8 cellular contexts compared by ENCODE assay signal in genomic region chr14:99603471-99603933, GRCh38. TPM values are rescaled to one million over a fixed set of nuclear protein-coding genes. Genes with fewer than 3 reads are reported as not detected.
DNase-seq lines count a peak whose midpoint lies in the region; ATAC-seq and TF ChIP-seq lines count a peak whose summit lies in the region.

No MANE protein-coding gene starts in this region.

- no peak overlapping the region; the same call in 1 of the 2 replicates for H3K9ac ChIP-seq in IMR-90 (ENCODE audit: low read depth, low read length)

- H3K36me3 Mint-ChIP-seq in neural crest cell (ENCODE audit: low read depth), result no peaks in the 10 kb centered on the region

- H2AK9ac ChIP-seq in IMR-90 (replicated peaks; ENCODE audit: low read depth, low read length, poor library complexity), result peak overlapping the region; percentile 94

- WGBS in IMR-90 (ENCODE audit: extremely low coverage in 2 of 2, insufficient read length in 1 of 2), 2 experiments, result 3% methylated on average over 54 of the region's 61 CpGs; no CpG with 5 or more reads in 1 of the 2 experiments

- H3K79me1 ChIP-seq in IMR-90 (ENCODE audit: low read depth in 1 of 2, low read length in 2 of 2), result peaks cover 16 to 61% of the 10 kb centered on the region in 2 experiments; a peak in 3 of 4 replicates

- peaks cover 45% of the 10 kb centered on the region for H3K4me1 Mint-ChIP-seq in neural crest cell

- H3K36me3 ChIP-seq in IMR-90 (ENCODE audit: control insufficient read depth, insufficient read depth, low read length) (no peaks in the 10 kb centered on the region), vagina (no peaks in the 10 kb centered on the region)

- in situ Hi-C loops in IMR-90 (cut with MboI; ENCODE audit: low sequenced_read_pairs), result no loop called here

- peaks cover 47% of the 10 kb centered on the region for H3K27me3 Mint-ChIP-seq in neural crest cell (ENCODE audit: low read depth)

- peak overlapping the region; percentile 47 for H3K4ac ChIP-seq in IMR-90 (ENCODE audit: low read depth, low read length)

- dilution Hi-C loops in IMR-90 (cut with HindIII; ENCODE audit: low sequenced_read_pairs, unreplicated experiment), result no loop called here

- peak overlapping the region; percentile 49 for H4K91ac ChIP-seq in IMR-90 (ENCODE audit: insufficient read depth, low read depth, low read length)

- 0 out of 2 replicates have a peak overlapping the region, but pooled peaks have one; percentile 24 for H3K18ac ChIP-seq in IMR-90 (ENCODE audit: low read depth, low read length)

- TF ChIP-seq CTCF in GM12865 (IDR thresholded peaks at IDR 0.05; ENCODE audit: insufficient read depth, low read depth, low read length, missing control alignments) (no peak), IMR-90 (conservative IDR thresholded peaks at IDR 0.05; ENCODE audit: low read depth, low read length) (no peak), neural crest cell (conservative IDR thresholded peaks at IDR 0.05) (no peak), vagina (IDR thresholded peaks at IDR 0.05) (no peak)

- H2AK5ac ChIP-seq in IMR-90 (ENCODE audit: low read depth, low read length), result peak overlapping the region; percentile 58; the same call in 1 of the 2 replicates

- H3K27ac ChIP-seq in IMR-90 (ENCODE audit: insufficient read depth, low read length), result peak overlapping the region; percentile 4; the same call in 1 of the 2 replicates
- no peak overlapping the region for H3K27ac ChIP-seq in vagina

- peak overlapping the region; percentile 86; the same call in 1 of the 2 replicates for H3K23ac ChIP-seq in IMR-90 (ENCODE audit: low read depth, low read length)

- no peak for ATAC-seq in IMR-90 (ENCODE audit: low read depth)
- no peak for ATAC-seq in GM21723 (IDR thresholded peaks at IDR 0.05; ENCODE audit: unreplicated experiment)

- BruUV-seq in IMR-90 (replicated peaks; lab: Mats Ljungman, UMichigan), result no TSS peak

- no peak for TF ChIP-seq RAD21 in IMR-90 (IDR thresholded peaks at IDR 0.05; ENCODE audit: low read length)

- H2BK20ac ChIP-seq in IMR-90 (ENCODE audit: low read depth, low read length), result no peak overlapping the region

- DNase-seq in GM12865 (ENCODE audit: low read depth), result peak; percentile 36
- peak; percentile 49 for DNase-seq in IMR-90
- DNase-seq in activated CD4-positive, alpha-beta T cell treated with anti-CD3 and anti-CD28 coated beads for 4 hours, result peak; percentile 44 to 51
- DNase-seq in effector CD4-positive, alpha-beta T cell, result peak; percentile 41
- DNase-seq in neural crest cell (ENCODE audit: low read depth, low spot score), result peak; percentile 34
- no peak for DNase-seq in vagina (ENCODE audit: extremely low spot score in 2 of 2)
- no peak for DNase-seq in globus pallidus (ENCODE audit: low spot score)

- no peak overlapping the region for H2BK15ac ChIP-seq in IMR-90 (ENCODE audit: low read depth, low read length)

- TF ChIP-seq POLR2A in IMR-90 (IDR thresholded peaks at IDR 0.05; ENCODE audit: low read depth, low read length), result no peak
- TF ChIP-seq POLR2A in vagina (IDR thresholded peaks at IDR 0.05), result no peak

- H3K9me3 ChIP-seq in IMR-90 (ENCODE audit: control insufficient read depth, insufficient read depth, low read length) (no peaks in the 10 kb centered on the region), vagina (no peaks in the 10 kb centered on the region)

- CTCF ChIA-PET in IMR-90 (lab: Yijun Ruan, JAX), result interaction anchor here (0.9 to 1.3 kb wide), 2 partner anchors 66 to 154 kb away, joined by 3 read pairs; no protein-coding TSS in a partner anchor

- H3K4me3 ChIP-seq in GM12865 (ENCODE audit: low read depth, low read length) (no peak overlapping the region; the same call in 1 of the 2 replicates), IMR-90 (ENCODE audit: insufficient read depth, low read depth, low read length) (peak overlapping the region; percentile 69), vagina (peak overlapping the region; percentile 52 to 83)

- H4K8ac ChIP-seq in IMR-90 (ENCODE audit: low read depth in 2 of 2, low read length in 2 of 2), result no peak overlapping the region; a peak in 1 of 4 replicates

- peaks cover 19% of the 10 kb centered on the region for H3K9me1 ChIP-seq in IMR-90 (ENCODE audit: insufficient read depth, low read length)

- no peak overlapping the region; the same call in 1 of the 2 replicates for H3K14ac ChIP-seq in IMR-90 (replicated peaks; ENCODE audit: low read depth, low read length)

- peak overlapping the region; percentile 25; the same call in 1 of the 2 replicates for H2BK120ac ChIP-seq in IMR-90 (ENCODE audit: low read depth, low read length)

- H3K27ac Mint-ChIP-seq in neural crest cell (ENCODE audit: unreplicated experiment), result no peak overlapping the region

- H3K4me3 Mint-ChIP-seq in neural crest cell, result no peak overlapping the region

- peaks cover 16% of the 10 kb centered on the region for H3K4me1 ChIP-seq in IMR-90 (ENCODE audit: control insufficient read depth, insufficient read depth, low read length)
- peaks cover 57% of the 10 kb centered on the region for H3K4me1 ChIP-seq in vagina

- H3K9me3 Mint-ChIP-seq in neural crest cell, result no peaks in the 10 kb centered on the region

- POLR2A ChIA-PET in IMR-90 (lab: Charles Lee; ENCODE audit: unreplicated experiment), result interaction anchor here (0.6 to 0.7 kb wide), 2 partner anchors 26 to 44 kb away, joined by 3 read pairs; no protein-coding TSS in a partner anchor

- peak overlapping the region; percentile 88 for H2AFZ ChIP-seq in IMR-90 (replicated peaks; ENCODE audit: low read length, poor library complexity)

- H3K27me3 ChIP-seq in IMR-90 (ENCODE audit: control insufficient read depth, insufficient read depth, low read length) (no peaks in the 10 kb centered on the region), vagina (no peaks in the 10 kb centered on the region)

- H4K20me1 ChIP-seq in IMR-90 (ENCODE audit: insufficient read depth, low read length), result peaks cover 40% of the 10 kb centered on the region

- intact Hi-C loops in IMR-90 (cut with micrococcal nuclease) (no loop called here), vagina (cut with DNase I) (loop anchor here (5.0 kb wide), 1 partner anchor 41 kb away; no protein-coding TSS in a partner anchor)

- no peak overlapping the region for H4K5ac ChIP-seq in IMR-90 (ENCODE audit: low read depth, low read length)

- H3K4me2 ChIP-seq in IMR-90 (ENCODE audit: low read depth, low read length), result peak overlapping the region; percentile 89

- H2BK5ac ChIP-seq in IMR-90 (ENCODE audit: low read depth, low read length, poor library complexity, severe bottlenecking), result peak overlapping the region; percentile 62

- H3K56ac ChIP-seq in IMR-90 (ENCODE audit: extremely low read depth, insufficient read depth, low read length), result no peak overlapping the region

TF ChIP-seq in IMR-90, 13 proteins besides CTCF, POLR2A, EP300 and RAD21:
- TF ChIP-seq USF2 (IDR thresholded peaks at IDR 0.05; ENCODE audit: low read depth, low read length) (no peak), NFE2L2 (IDR thresholded peaks at IDR 0.05; ENCODE audit: low read depth, low read length) (no peak), MAFK (IDR thresholded peaks at IDR 0.05; ENCODE audit: low read depth, low read length) (no peak), MAZ (IDR thresholded peaks at IDR 0.05; ENCODE audit: borderline replicate concordance, low read depth, low read length) (no peak), CEBPB (IDR thresholded peaks at IDR 0.05; ENCODE audit: low read depth, low read length) (no peak), FOS (IDR thresholded peaks at IDR 0.05; ENCODE audit: low read depth, low read length) (no peak), MXI1 (IDR thresholded peaks at IDR 0.05; ENCODE audit: borderline replicate concordance, low read depth, low read length) (no peak), ELK1 (IDR thresholded peaks at IDR 0.05; ENCODE audit: borderline replicate concordance, low read depth, low read length) (no peak), BHLHE40 (IDR thresholded peaks at IDR 0.05; ENCODE audit: low read depth, low read length) (no peak), RFX5 (IDR thresholded peaks at IDR 0.05; ENCODE audit: low read depth, low read length) (no peak), RCOR1 (IDR thresholded peaks at IDR 0.05; ENCODE audit: insufficient replicate concordance, low read length) (no peak), SMC3 (IDR thresholded peaks at IDR 0.05; ENCODE audit: low read depth, low read length) (no peak), CHD1 (IDR thresholded peaks at IDR 0.05; ENCODE audit: low read depth, low read length) (no peak)
TF ChIP-seq in IMR-90: peak in this region for 0.

RNA-seq across cellular contexts. Expression of gene CCDC85C, which starts 0.5 kb away (rescaled TPM):
- total RNA-seq in IMR-90 (2012; rRNA removed), result 13.9 and 16.0 TPM in 2 replicates
- 19.0 and 22.2 TPM in 2 replicates for polyA plus RNA-seq in IMR-90 (2012; rRNA removed)
- 10.9 and 15.5 TPM in 2 replicates for polyA plus RNA-seq in IMR-90 (2012; cell fraction: cytosol; rRNA removed)
- 11.3 and 20.4 TPM in 2 replicates for polyA plus RNA-seq in IMR-90 (2012; cell fraction: nucleus; rRNA removed; ENCODE audit: low replicate concordance)
- 31.4 and 32.3 TPM in 2 replicates for total RNA-seq in neural crest cell
- total RNA-seq in vagina, result 6.9 TPM

RNA-seq across cellular contexts. Expression of gene HHIPL1, which starts 41.4 kb away (rescaled TPM):
- 0.56 and 0.72 TPM in 2 replicates for total RNA-seq in IMR-90 (2012; rRNA removed)
- 0.65 and 1.4 TPM in 2 replicates for polyA plus RNA-seq in IMR-90 (2012; rRNA removed)
- polyA plus RNA-seq in IMR-90 (2012; cell fraction: cytosol; rRNA removed), result 0.48 and 1.5 TPM in 2 replicates
- polyA plus RNA-seq in IMR-90 (2012; cell fraction: nucleus; rRNA removed; ENCODE audit: low replicate concordance), result 0.64 and 1.3 TPM in 2 replicates
- 2.3 and 2.5 TPM in 2 replicates for total RNA-seq in neural crest cell
- total RNA-seq in vagina, result 5.9 TPM

Comparison
In these comparisons a context has a peak if more than half of its experiments do, and no peak if none do; other contexts are left out.
1. DNase-seq: peak in GM12865 (single experiment), IMR-90 (single experiment), activated CD4-positive, alpha-beta T cell treated with anti-CD3 and anti-CD28 coated beads for 4 hours (2 of 2), effector CD4-positive, alpha-beta T cell (single experiment) and neural crest cell (single experiment); none in vagina (0 of 2) and globus pallidus (single experiment).